8 cellular contexts compared by ENCODE assay signal in genomic region chr9:2053883-2054845, GRCh38. TPM values are rescaled to one million over a fixed set of nuclear protein-coding genes. Genes with fewer than 3 reads are reported as not detected.
DNase-seq lines count a peak whose midpoint lies in the region; FAIRE-seq and TF ChIP-seq lines count a peak whose summit lies in the region.

No MANE protein-coding gene starts in this region.

- H3K27ac Mint-ChIP-seq in astrocyte (ENCODE audit: unreplicated experiment), result peak overlapping the region; percentile 63
- peak overlapping the region; percentile 84 for H3K27ac Mint-ChIP-seq in stimulated activated naive CD8-positive, alpha-beta T cell treated with anti-CD3 and anti-CD28 coated beads, Interleukin-15, Interleukin-2, amounts not matched to agents 100 ng/mL and 50 ng/mL, for 24 hours

- peaks cover 17% of the 10 kb centered on the region for H3K4me1 ChIP-seq in astrocyte (ENCODE audit: insufficient read depth, low read length)
- H3K4me1 ChIP-seq in muscle layer of duodenum (ENCODE audit: control insufficient read depth in 1 of 2, insufficient read depth in 2 of 2, low read length in 2 of 2), result peaks cover 0 to 4% of the 10 kb centered on the region in 2 donors
- no peaks in the 10 kb centered on the region for H3K4me1 ChIP-seq in ovary (ENCODE audit: insufficient read depth)

- no peaks in the 10 kb centered on the region for H4K20me1 ChIP-seq in astrocyte (ENCODE audit: insufficient read depth, low read length)

- H3K27me3 ChIP-seq in astrocyte (ENCODE audit: insufficient read depth, low read length) (no peaks in the 10 kb centered on the region), muscle layer of duodenum (ENCODE audit: low read depth, low read length) (no peaks in the 10 kb centered on the region), ovary (no peaks in the 10 kb centered on the region)

- TF ChIP-seq POLR2A in ovary (IDR thresholded peaks at IDR 0.05), result no peak

- peaks cover 3% of the 10 kb centered on the region for H3K36me3 Mint-ChIP-seq in astrocyte (ENCODE audit: low read depth, unreplicated experiment)
- H3K36me3 Mint-ChIP-seq in stimulated activated naive CD8-positive, alpha-beta T cell treated with anti-CD3 and anti-CD28 coated beads, Interleukin-15, Interleukin-2, amounts not matched to agents 100 ng/mL and 50 ng/mL, for 24 hours (ENCODE audit: low read depth), result peaks cover 60% of the 10 kb centered on the region

- H3K9ac ChIP-seq in astrocyte (ENCODE audit: low read length), result peak overlapping the region; percentile 53

- 67 to 76% (median 69%) methylated on average over 10 of the region's 10 CpGs for WGBS in ovary, 3 donors

- no peaks in the 10 kb centered on the region for H3K79me2 ChIP-seq in astrocyte (ENCODE audit: insufficient read depth, low read length)

- H3K4me3 Mint-ChIP-seq in astrocyte (ENCODE audit: unreplicated experiment), result no peak overlapping the region
- peak overlapping the region; percentile 63 for H3K4me3 Mint-ChIP-seq in stimulated activated naive CD8-positive, alpha-beta T cell treated with anti-CD3 and anti-CD28 coated beads, Interleukin-15, Interleukin-2, amounts not matched to agents 100 ng/mL and 50 ng/mL, for 24 hours

- H3K4me1 Mint-ChIP-seq in astrocyte (ENCODE audit: low read depth, unreplicated experiment), result peaks cover 13% of the 10 kb centered on the region
- peaks cover 49% of the 10 kb centered on the region for H3K4me1 Mint-ChIP-seq in stimulated activated naive CD8-positive, alpha-beta T cell treated with anti-CD3 and anti-CD28 coated beads, Interleukin-15, Interleukin-2, amounts not matched to agents 100 ng/mL and 50 ng/mL, for 24 hours (ENCODE audit: low read depth)

- no peaks in the 10 kb centered on the region for H3K36me3 ChIP-seq in astrocyte (ENCODE audit: insufficient read depth, low read length)
- peaks cover 25 to 30% of the 10 kb centered on the region in 2 donors for H3K36me3 ChIP-seq in muscle layer of duodenum (ENCODE audit: control insufficient read depth in 1 of 2, insufficient read depth in 2 of 2, low read length in 2 of 2)
- no peaks in the 10 kb centered on the region for H3K36me3 ChIP-seq in ovary

- TF ChIP-seq EP300 in ovary (IDR thresholded peaks at IDR 0.05), result no peak

- no peaks in the 10 kb centered on the region for H3K9me3 Mint-ChIP-seq in astrocyte (ENCODE audit: unreplicated experiment)
- no peaks in the 10 kb centered on the region for H3K9me3 Mint-ChIP-seq in stimulated activated naive CD8-positive, alpha-beta T cell treated with anti-CD3 and anti-CD28 coated beads, Interleukin-15, Interleukin-2, amounts not matched to agents 100 ng/mL and 50 ng/mL, for 24 hours

- peak overlapping the region; percentile 37 for H3K4me3 ChIP-seq in GM08714 (ENCODE audit: low read length)
- H3K4me3 ChIP-seq in astrocyte (ENCODE audit: insufficient read depth, low read depth, low read length), result peak overlapping the region; percentile 22
- H3K4me3 ChIP-seq in muscle layer of duodenum (ENCODE audit: low read depth in 1 of 2, low read length in 2 of 2), result peak overlapping the region in 1 of 2 donors; percentile 3
- H3K4me3 ChIP-seq in ovary, result no peak overlapping the region

- intact Hi-C loops in ovary (cut with DNase I), result no loop called here

- H2AFZ ChIP-seq in astrocyte (ENCODE audit: low read depth, low read length), result peak overlapping the region; percentile 3

- DNase-seq in HCEC 1CT (peak; percentile 66), RPMI8226 (peak; percentile 85), astrocyte (ENCODE audit: low read depth) (peak; percentile 91), COLO668 (lab: John Stamatoyannopoulos, UW; ENCODE audit: unreplicated experiment) (no peak), ovary (no peak)

- peak overlapping the region; percentile 61 for H3K4me2 ChIP-seq in astrocyte (ENCODE audit: low read length)

- H3K9me3 ChIP-seq in astrocyte (ENCODE audit: insufficient read depth, low read depth, low read length) (no peaks in the 10 kb centered on the region), muscle layer of duodenum (ENCODE audit: control insufficient read depth in 1 of 2, low read length in 2 of 2) (no peaks in the 10 kb centered on the region), ovary (no peaks in the 10 kb centered on the region)

- H3K27ac ChIP-seq in astrocyte (ENCODE audit: low read depth, low read length) (peak overlapping the region; percentile 71), muscle layer of duodenum (ENCODE audit: low read length) (peak overlapping the region; percentile 62), ovary (no peak overlapping the region)

- TF ChIP-seq CTCF in astrocyte (IDR thresholded peaks at IDR 0.05; ENCODE audit: insufficient read depth, low read depth, low read length) (no peak), ovary (IDR thresholded peaks at IDR 0.05) (no peak)

- H3K27me3 Mint-ChIP-seq in astrocyte (ENCODE audit: low read depth, unreplicated experiment), result no peaks in the 10 kb centered on the region
- H3K27me3 Mint-ChIP-seq in stimulated activated naive CD8-positive, alpha-beta T cell treated with anti-CD3 and anti-CD28 coated beads, Interleukin-15, Interleukin-2, amounts not matched to agents 100 ng/mL and 50 ng/mL, for 24 hours, result no peaks in the 10 kb centered on the region

- no peak for FAIRE-seq in astrocyte (lab: Jason Lieb, UNC)

RNA-seq across cellular contexts. Expression of gene SMARCA2, which starts 39.0 kb away (rescaled TPM):
- total RNA-seq in astrocyte (49.9 and 54.2 TPM in 2 replicates), ovary (100 to 1,000 TPM; 153 to 404 (median 199) TPM)
- 100 to 1,000 TPM; 108 to 270 TPM for polyA plus RNA-seq in ovary

Comparison
In these comparisons a context has a peak if more than half of its experiments do, and no peak if none do; other contexts are left out.
1. DNase-seq: peak in HCEC 1CT (single experiment), RPMI8226 (single experiment) and astrocyte (single experiment); none in COLO668 (single experiment) and ovary (0 of 5).
2. H3K27ac ChIP-seq: peak in astrocyte (single experiment) and muscle layer of duodenum (single experiment); none in ovary (0 of 2).